1 cellular context compared by ENCODE assay signal in genomic region chr20:32752458-32753250, GRCh38.
TF ChIP-seq lines count a peak whose summit lies in the region.

No MANE protein-coding gene starts in this region.

TF ChIP-seq in K562, 482 proteins besides CTCF, POLR2A, EP300 and RAD21 (continued from another document and continues in another):
- peak in 1 of 2 experiments; percentile 94; a peak in 2 of 4 replicates for TF ChIP-seq ZMIZ1 (IDR thresholded peaks at IDR 0.05; ENCODE audit: low read depth in 2 of 2, low read length in 2 of 2)
- no peak for TF ChIP-seq HMG20A (CRISPR knock-in tag; conservative IDR thresholded peaks at IDR 0.05)
- TF ChIP-seq CCAR2 (IDR thresholded peaks at IDR 0.05; ENCODE audit: low read depth, low read length): no peak
- TF ChIP-seq POLR2B (IDR thresholded peaks at IDR 0.05; ENCODE audit: low read depth, partially characterized antibody): no peak
- TF ChIP-seq TSHZ1 (CRISPR knock-in tag; IDR thresholded peaks at IDR 0.05): no peak
- no peak for TF ChIP-seq GABPB1 (CRISPR knock-in tag; IDR thresholded peaks at IDR 0.05)
- peak; percentile 65; the same call in 1 of the 2 replicates for TF ChIP-seq MYC (IDR thresholded peaks at IDR 0.05; ENCODE audit: low read depth, low read length)
- TF ChIP-seq MYC (CRISPR knock-in tag; IDR thresholded peaks at IDR 0.05; ENCODE audit: borderline replicate concordance, low read depth): no peak
- no peak for TF ChIP-seq FIP1L1 (IDR thresholded peaks at IDR 0.05; ENCODE audit: low read depth, low read length, poor library complexity, severe bottlenecking)
- TF ChIP-seq ARNT (IDR thresholded peaks at IDR 0.05): peak; percentile 78 to 96
- peak; percentile 97 for TF ChIP-seq SMARCE1 (IDR thresholded peaks at IDR 0.05)
- no peak for TF ChIP-seq HMG20B (CRISPR knock-in tag; IDR thresholded peaks at IDR 0.05)
- TF ChIP-seq HDAC8 (tag; IDR thresholded peaks at IDR 0.05): no peak
- TF ChIP-seq SETDB1 (IDR thresholded peaks at IDR 0.05; ENCODE audit: low read length): no peak
- TF ChIP-seq SRF (CRISPR knock-in tag; IDR thresholded peaks at IDR 0.05): no peak; a peak in 1 of 4 replicates
- peak; percentile 98 for TF ChIP-seq TAL1 (IDR thresholded peaks at IDR 0.05)
- no peak for TF ChIP-seq YY1 (IDR thresholded peaks at IDR 0.05; ENCODE audit: borderline replicate concordance in 1 of 3, control insufficient read depth in 1 of 3, extremely low read depth in 1 of 3, insufficient read depth in 3 of 3, insufficient read length in 1 of 3, insufficient replicate concordance in 2 of 3, low read depth in 1 of 3, low read length in 2 of 3)
- no peak for TF ChIP-seq TAF1 (IDR thresholded peaks at IDR 0.05; ENCODE audit: control insufficient read depth, extremely low read depth, insufficient read depth, low read length, severe bottlenecking)
- TF ChIP-seq PRMT5 (CRISPR knock-in tag; IDR thresholded peaks at IDR 0.05): no peak
- peak; percentile 97 for TF ChIP-seq ZFP36 (IDR thresholded peaks at IDR 0.05; ENCODE audit: low read depth, low read length, partially characterized antibody)
- TF ChIP-seq ZNF239 (CRISPR knock-in tag; IDR thresholded peaks at IDR 0.05): peak; percentile 35; the same call in 1 of the 2 replicates
- TF ChIP-seq ZNF512 (tag; IDR thresholded peaks at IDR 0.05): no peak
- TF ChIP-seq ESRRA (IDR thresholded peaks at IDR 0.05; ENCODE audit: borderline replicate concordance, low read depth): peak; percentile 63; the same call in 1 of the 2 replicates
- no peak for TF ChIP-seq NKRF (IDR thresholded peaks at IDR 0.05; ENCODE audit: borderline replicate concordance)
- TF ChIP-seq FOXP4 (CRISPR knock-in tag; IDR thresholded peaks at IDR 0.05; ENCODE audit: borderline replicate concordance): no peak
- peak; percentile 98 for TF ChIP-seq NCOR1 (IDR thresholded peaks at IDR 0.05)
- no peak for TF ChIP-seq ZNF277 (CRISPR knock-in tag; IDR thresholded peaks at IDR 0.05; ENCODE audit: borderline replicate concordance)
- no peak for TF ChIP-seq ZBTB43 (CRISPR knock-in tag; IDR thresholded peaks at IDR 0.05)
- TF ChIP-seq PKNOX1 (IDR thresholded peaks at IDR 0.05): peak; percentile 88
- TF ChIP-seq HES1 (IDR thresholded peaks at IDR 0.05; ENCODE audit: low read depth): peak; percentile 84
- TF ChIP-seq VEZF1 (CRISPR knock-in tag; IDR thresholded peaks at IDR 0.05): peak; percentile 65
- TF ChIP-seq PPARD (CRISPR knock-in tag; IDR thresholded peaks at IDR 0.05): no peak
- TF ChIP-seq GATA2 (CRISPR knock-in tag; IDR thresholded peaks at IDR 0.05): peak; percentile 98
- peak; percentile 70; the same call in 1 of the 2 replicates for TF ChIP-seq ZBTB9 (CRISPR knock-in tag; IDR thresholded peaks at IDR 0.05)
- peak; percentile 57; the same call in 1 of the 2 replicates for TF ChIP-seq TCF7 (IDR thresholded peaks at IDR 0.05; ENCODE audit: borderline replicate concordance)
- TF ChIP-seq RBM22 (IDR thresholded peaks at IDR 0.05; ENCODE audit: low read depth, low read length, poor library complexity, severe bottlenecking): no peak
- TF ChIP-seq USF1 (CRISPR knock-in tag; IDR thresholded peaks at IDR 0.05): no peak
- TF ChIP-seq CC2D1A (IDR thresholded peaks at IDR 0.05): peak; percentile 98
